ENCODE assay signal across 13 cellular contexts in the genomic region with DNA sequence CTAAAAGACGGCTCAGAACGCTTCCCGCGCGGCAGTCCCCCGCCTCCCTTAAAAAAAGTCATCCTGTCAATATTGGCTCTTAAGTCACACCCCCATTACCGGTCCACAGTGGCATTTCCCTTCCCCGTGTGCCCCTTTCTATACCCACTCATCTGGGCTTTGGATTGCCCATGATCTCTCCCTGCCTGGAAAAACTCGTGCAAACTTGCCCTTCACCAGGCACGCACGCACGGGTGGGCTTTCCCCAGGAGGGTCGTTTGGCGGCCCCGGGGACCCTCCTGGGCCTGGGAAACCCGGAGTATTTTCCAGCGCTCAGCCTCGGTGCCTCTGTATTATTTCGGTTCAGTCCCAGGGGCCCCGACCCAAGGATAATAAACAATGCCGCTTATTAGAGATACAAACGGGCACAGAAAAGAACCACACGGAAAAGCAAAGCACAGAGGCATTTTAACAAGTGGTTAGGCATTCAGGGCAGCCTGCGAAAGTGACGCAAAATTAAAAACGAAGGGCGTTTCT. TPM values are rescaled to one million over a fixed set of nuclear protein-coding genes. Genes with fewer than 3 reads are reported as not detected.
DNase-seq lines count a peak whose midpoint lies in the region; ATAC-seq and TF ChIP-seq lines count a peak whose summit lies in the region.
"Had no signal": no experiment of that assay in that cellular context is flagged by ENCODE, and none has a peak within 500 bp of the region (broad histone marks: within the 10 kb centered on the region; RNA-seq: fewer than 3 reads in every experiment).

No MANE protein-coding gene starts in this region.

- peak overlapping the region; percentile 84 for H3K27ac ChIP-seq in hepatocyte
- H3K27ac ChIP-seq: VCaP had no signal

- no peaks in the 10 kb centered on the region for H3K36me3 ChIP-seq in hepatocyte (replicated peaks; ENCODE audit: insufficient read depth, low read depth)

- H3K9me3 ChIP-seq in hepatocyte (ENCODE audit: low read depth): no peaks in the 10 kb centered on the region

- H2AFZ ChIP-seq in hepatocyte: no peak overlapping the region

- H3K4me2 ChIP-seq in hepatocyte: peak overlapping the region; percentile 93

- H3K9me2 ChIP-seq in hepatocyte (replicated peaks; ENCODE audit: insufficient read depth): no peaks in the 10 kb centered on the region

- H4K20me1 ChIP-seq in hepatocyte (ENCODE audit: insufficient read depth, poor library complexity, severe bottlenecking): no peaks in the 10 kb centered on the region

- in situ Hi-C loops in astrocyte of the cerebellum (cut with HindIII; ENCODE audit: low sequenced_read_pairs): loop anchor here (25.0 kb wide), 1 partner anchor 913 kb away; no protein-coding TSS in a partner anchor

- 12% methylated on average over 27 of the region's 27 CpGs for WGBS in hepatocyte (ENCODE audit: low lambda C conversion rate, missing lambda C conversion rate)

- H3K4me1 ChIP-seq in hepatocyte (ENCODE audit: insufficient read depth): peaks cover 39% of the 10 kb centered on the region

- H3K27me3 ChIP-seq in hepatocyte: peaks cover 73% of the 10 kb centered on the region

- H3K79me2 ChIP-seq in hepatocyte: peaks cover 2% of the 10 kb centered on the region

- DNase-seq in ELF-1 (ENCODE audit: low read depth, low spot score): peak; percentile 14
- no peak for DNase-seq in astrocyte of the cerebellum (ENCODE audit: low read depth)
- DNase-seq in hepatocyte (ENCODE audit: low spot score): no peak
- peak; percentile 81 for DNase-seq in retina
- no peak for DNase-seq in epidermal melanocyte (ENCODE audit: insufficient read length, low spot score)
- DNase-seq in iPS-NIHi11 (ENCODE audit: low spot score): no peak
- DNase-seq: activated T-cell treated with anti-CD3 and anti-CD28 coated beads for 4 hours, NCI-H226, SHP77 had no signal

- H3K4me3 ChIP-seq in astrocyte of the cerebellum (ENCODE audit: low read depth, low read length): peak overlapping the region; percentile 35
- no peak overlapping the region for H3K4me3 ChIP-seq in hepatocyte

- TF ChIP-seq CTCF in astrocyte of the cerebellum (IDR thresholded peaks at IDR 0.05; ENCODE audit: low read depth, low read length, missing control alignments) (no peak), hepatocyte (IDR thresholded peaks at IDR 0.05; ENCODE audit: poor library complexity) (no peak)

- ATAC-seq in HG03521 (IDR thresholded peaks at IDR 0.05; ENCODE audit: unreplicated experiment) (no peak), GM21360 (IDR thresholded peaks at IDR 0.05; ENCODE audit: unreplicated experiment) (no peak)
- ATAC-seq: HCT116 had no signal

RNA-seq across cellular contexts. Expression of gene NFIB, which starts 35.9 kb away (rescaled TPM):
- total RNA-seq in hepatocyte: 22.8 and 27.3 TPM in 2 replicates
- polyA plus RNA-seq in hepatocyte: 13.4 and 15.2 TPM in 2 replicates

Comparison
In these comparisons a context has a peak if more than half of its experiments do, and no peak if none do; other contexts are left out.
1. DNase-seq: peak in ELF-1 (single experiment) and retina (single experiment); none in astrocyte of the cerebellum (single experiment), hepatocyte (single experiment), epidermal melanocyte (single experiment) and iPS-NIHi11 (single experiment).